Comparison of ENCODE assay signal across 8 cellular contexts in genomic region chr1:32933742-32934322, GRCh38. TPM values are rescaled to one million over a fixed set of nuclear protein-coding genes. Genes with fewer than 3 reads are reported as not detected.
DNase-seq lines count a peak whose midpoint lies in the region; ATAC-seq and TF ChIP-seq lines count a peak whose summit lies in the region.

No MANE protein-coding gene starts in this region.

- in situ Hi-C loops in GM13976 (cut with MboI; ENCODE audit: low sequenced_read_pairs, unreplicated experiment), result loop anchor here (10.0 kb wide), 2 partner anchors 71 to 141 kb away; no protein-coding TSS in a partner anchor

- no peak overlapping the region for H2AFZ ChIP-seq in SK-N-SH (ENCODE audit: low read depth)

- intact Hi-C loops in sigmoid colon (cut with DNase I), result loop anchor here (1.0 to 5.0 kb wide), 3 partner anchors 73 to 153 kb away; no protein-coding TSS in a partner anchor

- peak overlapping the region; percentile 38; the same call in 1 of the 2 replicates for H3K4me2 ChIP-seq in SK-N-SH

- H3K4me3 ChIP-seq in H7 (ENCODE audit: insufficient read depth, low read depth, low read length) (no peak overlapping the region), SK-N-SH (ENCODE audit: low read depth in 2 of 2, low read length in 1 of 2) (no peak overlapping the region; a peak in 1 of 4 replicates), sigmoid colon (no peak overlapping the region)

- peaks cover 6% of the 10 kb centered on the region; the same call in 1 of the 2 replicates for H4K20me1 ChIP-seq in SK-N-SH (ENCODE audit: insufficient read depth)

- H3K4me1 ChIP-seq in SK-N-SH (ENCODE audit: control insufficient read depth in 1 of 2, insufficient read depth in 2 of 2, low read depth in 1 of 2, low read length in 1 of 2) (peaks cover 5 to 13% of the 10 kb centered on the region in 2 experiments), sigmoid colon (peaks cover 0 to 8% (median 3%) of the 10 kb centered on the region in 4 donors)

- no peak overlapping the region; the same call in 1 of the 2 replicates for H3K9ac ChIP-seq in SK-N-SH

- peak; percentile 35 for DNase-seq in H7
- peak; percentile 79 for DNase-seq in SK-N-SH
- peak; percentile 94 for DNase-seq in glomerular endothelial cell (ENCODE audit: extremely low read depth, low read depth, low spot score)
- no peak for DNase-seq in sigmoid colon
- no peak for DNase-seq in GM13976 (ENCODE audit: low spot score)

- H3K27ac ChIP-seq in SK-N-SH (ENCODE audit: low read depth in 2 of 2, low read length in 1 of 2), result peak overlapping the region; percentile 77 to 80
- H3K27ac ChIP-seq in sigmoid colon, result peak overlapping the region; percentile 10 to 60 (median 53)

- peak; percentile 41 for TF ChIP-seq RAD21 in SK-N-SH (IDR thresholded peaks at IDR 0.05; ENCODE audit: low read length)

- TF ChIP-seq EP300 in SK-N-SH (IDR thresholded peaks at IDR 0.05; ENCODE audit: borderline replicate concordance in 1 of 2, low read depth in 1 of 2, low read length in 1 of 2) (peak; percentile 53 to 88; a peak in 3 of 4 replicates), sigmoid colon (IDR thresholded peaks at IDR 0.05) (no peak)

- H3F3A ChIP-seq in SK-N-SH (replicated peaks; ENCODE audit: insufficient read depth), result peaks cover 31% of the 10 kb centered on the region

- H3K9me3 ChIP-seq in SK-N-SH, result no peaks in the 10 kb centered on the region
- H3K9me3 ChIP-seq in sigmoid colon, result no peaks in the 10 kb centered on the region

- no peaks in the 10 kb centered on the region for H3K79me2 ChIP-seq in SK-N-SH (ENCODE audit: insufficient read depth)

- peaks cover 3% of the 10 kb centered on the region for H3K36me3 ChIP-seq in H7 (replicated peaks; ENCODE audit: control insufficient read depth, insufficient read depth, low read length)
- peaks cover 24 to 27% of the 10 kb centered on the region in 2 experiments for H3K36me3 ChIP-seq in SK-N-SH (replicated peaks in 1 of 2; ENCODE audit: control insufficient read depth in 1 of 2, insufficient read depth in 2 of 2, low read length in 1 of 2)
- H3K36me3 ChIP-seq in sigmoid colon, result peaks cover 0 to 36% (median 11%) of the 10 kb centered on the region in 4 donors

- TF ChIP-seq POLR2A in sigmoid colon (IDR thresholded peaks at IDR 0.05), result no peak

- POLR2A ChIA-PET in SK-N-SH (lab: Yijun Ruan, JAX), result interaction anchor here (0.7 to 1.9 kb wide), 2 partner anchors 25 to 30 kb away, joined by 3 to 10 read pairs; partner anchors contain the start of gene RNF19B

- ATAC-seq in activated CD4-positive, CD25-positive, alpha-beta regulatory T cell treated with anti-CD3 and anti-CD28 coated beads, Interleukin-2, amount 50 U/mL, for 24 hours, result no peak
- ATAC-seq in GM21360 (IDR thresholded peaks at IDR 0.05; ENCODE audit: unreplicated experiment), result no peak
- no peak for ATAC-seq in HG03108 (IDR thresholded peaks at IDR 0.05; ENCODE audit: unreplicated experiment)

- TF ChIP-seq CTCF in SK-N-SH (IDR thresholded peaks at IDR 0.05) (no peak; the same call in 1 of the 2 replicates), sigmoid colon (IDR thresholded peaks at IDR 0.05) (peak in 1 of 4 experiments; percentile 7), GM13976 (IDR thresholded peaks at IDR 0.05; ENCODE audit: borderline replicate concordance, control extremely low read depth, extremely low read depth, insufficient read depth, missing control alignments) (no peak)

- no peaks in the 10 kb centered on the region for H3K9me2 ChIP-seq in SK-N-SH

- 6% methylated on average over 3 of the region's 3 CpGs for WGBS in SK-N-SH (ENCODE audit: low lambda C conversion rate)
- 19 to 56% methylated on average over 3 of the region's 3 CpGs for WGBS in sigmoid colon, 2 donors

- CTCF ChIA-PET in SK-N-SH (lab: Yijun Ruan, JAX), result interaction anchor here (0.7 to 8.9 kb wide), 45 partner anchors 10 to 1942 kb away, joined by 3 to 120 read pairs (median 6); partner anchors contain the start of genes AZIN2 and HPCA

- H3K27me3 ChIP-seq in H7 (ENCODE audit: control insufficient read depth, insufficient read depth, low read length), result no peaks in the 10 kb centered on the region
- no peaks in the 10 kb centered on the region for H3K27me3 ChIP-seq in SK-N-SH (ENCODE audit: insufficient read depth)
- no peaks in the 10 kb centered on the region for H3K27me3 ChIP-seq in sigmoid colon

TF ChIP-seq in SK-N-SH, 30 proteins besides CTCF, POLR2A, EP300 and RAD21 (continues in another document):
- no peak for TF ChIP-seq EZH2phosphoT487 (IDR thresholded peaks at IDR 0.05; ENCODE audit: borderline replicate concordance, low read depth)
- peak; percentile 98 for TF ChIP-seq NFIC (IDR thresholded peaks at IDR 0.05; ENCODE audit: borderline replicate concordance)
- TF ChIP-seq TCF12 (IDR thresholded peaks at IDR 0.05), result peak; percentile 89
- TF ChIP-seq MAX (IDR thresholded peaks at IDR 0.05; ENCODE audit: low read depth), result peak; percentile 75; the same call in 1 of the 2 replicates
- 0 out of 2 replicates have a peak, but pooled peaks have one; percentile 34 for TF ChIP-seq JUND (IDR thresholded peaks at IDR 0.05)
- peak; percentile 84 for TF ChIP-seq CHD2 (IDR thresholded peaks at IDR 0.05; ENCODE audit: low read length, partially characterized antibody)
- TF ChIP-seq REST (IDR thresholded peaks at IDR 0.05; ENCODE audit: low read depth, low read length), result no peak
- peak; percentile 29 for TF ChIP-seq SMC3 (IDR thresholded peaks at IDR 0.05; ENCODE audit: low read depth, low read length)
- TF ChIP-seq, protein P1, sequence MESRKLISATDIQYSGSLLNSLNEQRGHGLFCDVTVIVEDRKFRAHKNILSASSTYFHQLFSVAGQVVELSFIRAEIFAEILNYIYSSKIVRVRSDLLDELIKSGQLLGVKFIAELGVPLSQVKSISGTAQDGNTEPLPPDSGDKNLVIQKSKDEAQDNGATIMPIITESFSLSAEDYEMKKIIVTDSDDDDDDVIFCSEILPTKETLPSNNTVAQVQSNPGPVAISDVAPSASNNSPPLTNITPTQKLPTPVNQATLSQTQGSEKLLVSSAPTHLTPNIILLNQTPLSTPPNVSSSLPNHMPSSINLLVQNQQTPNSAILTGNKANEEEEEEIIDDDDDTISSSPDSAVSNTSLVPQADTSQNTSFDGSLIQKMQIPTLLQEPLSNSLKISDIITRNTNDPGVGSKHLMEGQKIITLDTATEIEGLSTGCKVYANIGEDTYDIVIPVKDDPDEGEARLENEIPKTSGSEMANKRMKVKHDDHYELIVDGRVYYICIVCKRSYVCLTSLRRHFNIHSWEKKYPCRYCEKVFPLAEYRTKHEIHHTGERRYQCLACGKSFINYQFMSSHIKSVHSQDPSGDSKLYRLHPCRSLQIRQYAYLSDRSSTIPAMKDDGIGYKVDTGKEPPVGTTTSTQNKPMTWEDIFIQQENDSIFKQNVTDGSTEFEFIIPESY (IDR thresholded peaks at IDR 0.05; ENCODE audit: borderline replicate concordance, low read depth), result no peak
- peak; percentile 18; the same call in 1 of the 2 replicates for TF ChIP-seq TEAD4 (IDR thresholded peaks at IDR 0.05; ENCODE audit: borderline replicate concordance, insufficient read depth)

RNA-seq across cellular contexts. Expression of gene RNF19B, which starts 30.8 kb away (rescaled TPM):
- total RNA-seq in H7 (2014; rRNA removed; shearing (Covaris generic)), result 24.9 and 26.7 TPM in 2 replicates
- 20.1 and 22.6 TPM in 2 replicates for polyA plus RNA-seq in SK-N-SH (2012; rRNA removed)
- polyA plus RNA-seq in SK-N-SH (2012; cell fraction: cytosol; rRNA removed), result 17.7 and 18.3 TPM in 2 replicates
- polyA plus RNA-seq in SK-N-SH (2012; cell fraction: nucleus; rRNA removed), result 16.7 and 22.2 TPM in 2 replicates
- total RNA-seq in glomerular endothelial cell, result 37.7 and 49.0 TPM in 2 replicates
- total RNA-seq in sigmoid colon, result 10 to 100 TPM; 14.5 to 28.9 (median 21.6) TPM
- 10 to 100 TPM; 43.2 to 50.7 (median 46.7) TPM for polyA plus RNA-seq in sigmoid colon

RNA-seq across cellular contexts. Expression of gene TMEM54, which starts 32.6 kb away (rescaled TPM):
- 5.4 and 9.8 TPM in 2 replicates for total RNA-seq in H7 (2014; rRNA removed; shearing (Covaris generic))
- polyA plus RNA-seq in SK-N-SH (2012; rRNA removed) (54.5 and 66.6 TPM in 2 replicates), sigmoid colon (100 to 1,000 TPM; 699 to 799 (median 707) TPM)
- 26.6 and 45.6 TPM in 2 replicates for polyA plus RNA-seq in SK-N-SH (2012; cell fraction: cytosol; rRNA removed)
- polyA plus RNA-seq in SK-N-SH (2012; cell fraction: nucleus; rRNA removed), result 21.9 and 32.8 TPM in 2 replicates
- total RNA-seq in glomerular endothelial cell (45.4 and 64.8 TPM in 2 replicates), sigmoid colon (100 to 1,000 TPM in 1 of 4 donors, 10 to 100 TPM in 3; 47.4 to 135 (median 57.9) TPM)

RNA-seq across cellular contexts. Expression of gene HPCA, which starts 47.5 kb away (rescaled TPM):
- total RNA-seq in H7 (2014; rRNA removed; shearing (Covaris generic)), result 0.89 and 2.6 TPM in 2 replicates
- polyA plus RNA-seq in SK-N-SH (2012; rRNA removed) (not detected in 2 replicates), sigmoid colon (1 to 10 TPM; 1.2 to 1.9 (median 1.8) TPM)
- polyA plus RNA-seq in SK-N-SH (2012; cell fraction: cytosol; rRNA removed), result 0.01 and 0.14 TPM in 2 replicates
- 0.14 and 0.27 TPM in 2 replicates for polyA plus RNA-seq in SK-N-SH (2012; cell fraction: nucleus; rRNA removed)
- total RNA-seq in glomerular endothelial cell (not detected in 2 replicates), sigmoid colon (not detected)

Comparison
In these comparisons a context has a peak if more than half of its experiments do, and no peak if none do; other contexts are left out.
1. DNase-seq: peak in H7 (single experiment), SK-N-SH (single experiment) and glomerular endothelial cell (single experiment); none in sigmoid colon (single experiment) and GM13976 (single experiment).